23 cellular contexts compared by ENCODE assay signal in the genomic region with DNA sequence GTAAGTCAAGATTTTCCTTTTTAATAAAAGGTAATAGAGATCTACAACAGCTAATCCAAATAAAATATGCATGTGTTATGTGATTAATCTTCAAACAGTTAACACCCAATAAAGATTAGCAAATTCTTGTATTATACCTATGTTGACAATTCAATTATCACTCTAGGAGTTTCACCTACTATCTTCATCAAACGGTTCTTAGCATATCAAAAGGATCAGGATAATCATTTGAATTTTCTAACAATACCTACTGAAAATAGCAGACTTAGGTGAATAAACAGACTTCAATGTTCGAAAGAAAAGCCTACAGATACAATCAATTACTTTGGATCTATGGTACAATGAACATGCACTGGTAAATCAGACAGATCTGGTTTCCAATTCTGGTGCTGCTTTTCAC.
"Had no signal": no experiment of that assay in that cellular context is flagged by ENCODE, and none has a peak within 500 bp of the region (broad histone marks: within the 10 kb centered on the region; RNA-seq: fewer than 3 reads in every experiment).

No MANE protein-coding gene starts in this region.

- H3K27ac ChIP-seq: SJSA1 had no signal

- H3K27me3 ChIP-seq: SJSA1 had no signal

- H3K36me3 ChIP-seq: SJSA1 had no signal

- H3K9me3 ChIP-seq: SJSA1 had no signal

- ATAC-seq: activated naive CD4-positive, alpha-beta T cell treated with anti-CD3 and anti-CD28 coated beads, Interleukin-2, amount 50 U/mL, for 72 hours; activated T-cell treated with anti-CD3 and anti-CD28 coated beads, Interleukin-2, amount 50 U/mL, for 4 hours; PC-3; SK-N-SH treated with all-trans-retinoic acid at 6 μM for 48 hours; T-helper 17 cell had no signal

- FAIRE-seq: astrocyte, RCC 7860 had no signal

- H3K4me1 ChIP-seq: SJSA1 had no signal

- DNase-seq: activated CD4-positive, alpha-beta memory T cell treated with anti-CD3 and anti-CD28 coated beads for 36 hours; activated CD4-positive, alpha-beta T cell treated with anti-CD3 and anti-CD28 coated beads, Interleukin-2, amount 10 ng/mL, durations not matched to agents 7 days and 5 days; activated CD4-positive, CD25-positive, alpha-beta regulatory T cell; activated CD8-positive, alpha-beta memory T cell treated with anti-CD3 and anti-CD28 coated beads for 24 hours; activated effector memory CD4-positive, alpha-beta T cell treated with anti-CD3 and anti-CD28 coated beads, Interleukin-2, amount 50 U/mL, for 16 hours; activated naive CD4-positive, alpha-beta T cell treated with Interleukin-2 at 50 U/mL for 16 hours; activated T-cell treated with anti-CD3 and anti-CD28 coated beads, Interleukin-2, amount 50 U/mL, for 4 hours; amygdala; KG1; NCI-H1092; NCI-H187 treated with DMSO at 0.1 percent for 48 hours; NCI-H2081 treated with DMSO at 0.1 percent for 48 hours; NCI-H446; NCI-H524; PC-3; SHP77; T-helper 17 cell; T-helper 9 cell had no signal

- H3K4me3 ChIP-seq: SJSA1 had no signal
